8 cellular contexts compared by ENCODE assay signal in the genomic region with DNA sequence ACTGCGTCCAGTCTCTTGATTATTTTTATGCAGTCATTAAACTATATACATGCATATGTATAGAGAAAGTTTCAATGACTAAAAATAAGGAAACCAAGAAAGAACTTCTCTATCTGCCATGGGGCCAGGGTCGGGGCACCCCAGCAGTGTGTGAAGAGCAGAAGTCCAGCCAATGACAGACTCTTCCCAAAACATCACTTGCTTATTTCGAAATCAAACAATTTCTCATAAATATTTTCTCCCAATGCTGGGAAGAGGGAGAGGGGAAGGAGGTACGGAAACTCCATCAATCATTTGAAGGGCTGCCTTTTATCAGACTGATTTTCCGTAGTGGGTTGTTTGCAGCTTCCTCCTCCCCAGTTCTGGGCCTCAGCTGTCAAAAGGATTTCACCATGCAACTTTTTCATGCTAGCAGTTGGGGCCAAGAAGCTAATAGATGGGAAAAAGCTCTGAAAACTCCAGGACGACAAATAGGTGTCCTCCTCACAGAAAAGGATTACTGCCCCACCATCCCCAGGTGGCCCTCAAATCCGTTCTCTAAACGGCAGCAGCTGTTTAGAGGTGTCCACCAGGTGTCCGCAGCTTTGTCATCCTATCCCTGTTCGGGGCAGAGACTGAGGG. TPM values are rescaled to one million over a fixed set of nuclear protein-coding genes. Genes with fewer than 3 reads are reported as not detected.
DNase-seq lines count a peak whose midpoint lies in the region; ATAC-seq, FAIRE-seq and TF ChIP-seq lines count a peak whose summit lies in the region.

No MANE protein-coding gene starts in this region.

- no peak for TF ChIP-seq POLR2A in testis (IDR thresholded peaks at IDR 0.05)

- H3K36me3 ChIP-seq in BE2C (peaks cover 5% of the 10 kb centered on the region), kidney (ENCODE audit: control insufficient read depth in 1 of 2, insufficient read depth in 2 of 2, low read length in 2 of 2) (peaks cover 0 to 2% of the 10 kb centered on the region in 2 donors), testis (ENCODE audit: low read depth, missing control alignments) (no peaks in the 10 kb centered on the region)

- H3K4me1 ChIP-seq in BE2C (no peaks in the 10 kb centered on the region), kidney (ENCODE audit: control insufficient read depth in 1 of 2, insufficient read depth in 1 of 2, low read depth in 1 of 2, low read length in 2 of 2) (peaks cover 13 to 17% of the 10 kb centered on the region in 2 donors), testis (peaks cover 20% of the 10 kb centered on the region)

- no peak for FAIRE-seq in kidney (lab: Jason Lieb, UNC)

- ATAC-seq in HG02840 (IDR thresholded peaks at IDR 0.05; ENCODE audit: low FRiP score, unreplicated experiment) (peak; percentile 28), GM21737 (IDR thresholded peaks at IDR 0.05; ENCODE audit: unreplicated experiment) (no peak)

- H3K27me3 ChIP-seq in BE2C (no peaks in the 10 kb centered on the region), testis (no peaks in the 10 kb centered on the region)

- H3K4me3 ChIP-seq in BE2C (ENCODE audit: low read depth, low read length) (peak overlapping the region; percentile 55), kidney (ENCODE audit: low read length in 2 of 2) (peak overlapping the region; percentile 54 to 68), testis (peak overlapping the region; percentile 74 to 78)

- DNase-seq in BE2C (no peak), kidney (no peak), testis (no peak), DMS114 treated with DMSO at 0.1 percent for 48 hours (lab: John Stamatoyannopoulos, UW; ENCODE audit: unreplicated experiment) (no peak), COLO668 (lab: John Stamatoyannopoulos, UW; ENCODE audit: unreplicated experiment) (no peak)
- no peak for DNase-seq in activated T-helper 2 cell treated with anti-CD3 and anti-CD28 coated beads, Interferon-gamma antibody, Interleukin-2, Interleukin-4, amounts not matched to agents 10 μg/mL and 5 μg/mL and 100 μg/mL, durations not matched to agents 14 hours and 24 hours and 36 hours (ENCODE audit: low spot score)

- H3K9me3 ChIP-seq in BE2C: no peaks in the 10 kb centered on the region
- no peaks in the 10 kb centered on the region for H3K9me3 ChIP-seq in kidney (ENCODE audit: control insufficient read depth in 1 of 2, low read length in 2 of 2)
- H3K9me3 ChIP-seq in testis: no peaks in the 10 kb centered on the region

- H3K4me3 Mint-ChIP-seq in activated T-helper 2 cell treated with anti-CD3 and anti-CD28 coated beads, Interferon-gamma antibody, Interleukin-2, Interleukin-4, amounts not matched to agents 10 μg/mL and 5 μg/mL and 100 μg/mL, durations not matched to agents 14 hours and 24 hours and 36 hours (ENCODE audit: low read depth): peak overlapping the region; percentile 74

- H3K27ac Mint-ChIP-seq in activated T-helper 2 cell treated with anti-CD3 and anti-CD28 coated beads, Interferon-gamma antibody, Interleukin-2, Interleukin-4, amounts not matched to agents 10 μg/mL and 5 μg/mL and 100 μg/mL, durations not matched to agents 14 hours and 24 hours and 36 hours: peak overlapping the region; percentile 77

- H3K27me3 Mint-ChIP-seq in activated T-helper 2 cell treated with anti-CD3 and anti-CD28 coated beads, Interferon-gamma antibody, Interleukin-2, Interleukin-4, amounts not matched to agents 10 μg/mL and 5 μg/mL and 100 μg/mL, durations not matched to agents 14 hours and 24 hours and 36 hours (ENCODE audit: low read depth): no peaks in the 10 kb centered on the region

- TF ChIP-seq CTCF in BE2C (IDR thresholded peaks at IDR 0.05; ENCODE audit: low read depth, low read length): 0 out of 2 replicates have a peak, but pooled peaks have one; percentile 9
- TF ChIP-seq CTCF in kidney (IDR thresholded peaks at IDR 0.05; ENCODE audit: borderline replicate concordance, extremely low read depth, insufficient read depth): no peak
- TF ChIP-seq CTCF in testis (IDR thresholded peaks at IDR 0.05): no peak

- H3K9me3 Mint-ChIP-seq in activated T-helper 2 cell treated with anti-CD3 and anti-CD28 coated beads, Interferon-gamma antibody, Interleukin-2, Interleukin-4, amounts not matched to agents 10 μg/mL and 5 μg/mL and 100 μg/mL, durations not matched to agents 14 hours and 24 hours and 36 hours: no peaks in the 10 kb centered on the region

- H3K4me1 Mint-ChIP-seq in activated T-helper 2 cell treated with anti-CD3 and anti-CD28 coated beads, Interferon-gamma antibody, Interleukin-2, Interleukin-4, amounts not matched to agents 10 μg/mL and 5 μg/mL and 100 μg/mL, durations not matched to agents 14 hours and 24 hours and 36 hours (ENCODE audit: low read depth): peaks cover 29% of the 10 kb centered on the region

- intact Hi-C loops in activated T-helper 2 cell treated with anti-CD3 and anti-CD28 coated beads, Interferon-gamma antibody, Interleukin-2, Interleukin-4, amounts not matched to agents 10 μg/mL and 5 μg/mL and 100 μg/mL, durations not matched to agents 14 hours and 24 hours and 36 hours (cut with micrococcal nuclease): loop anchor here (1.0 to 2.0 kb wide), 2 partner anchors 19 to 119 kb away; no protein-coding TSS in a partner anchor
- intact Hi-C loops in kidney (cut with DNase I) (no loop called here), testis (cut with DNase I; ENCODE audit: low total_unique reads) (no loop called here)

- peak overlapping the region; percentile 52 to 60 for H3K9ac ChIP-seq in kidney (ENCODE audit: low read length in 2 of 2)

- WGBS in testis, 2 donors: 21 to 22% methylated on average over 9 to 10 of the region's 10 CpGs

- H3K27ac ChIP-seq in kidney (ENCODE audit: low read depth in 2 of 2, low read length in 2 of 2) (peak overlapping the region; percentile 90 to 95), testis (peak overlapping the region; percentile 57 to 90)

- peaks cover 31% of the 10 kb centered on the region for H3K36me3 Mint-ChIP-seq in activated T-helper 2 cell treated with anti-CD3 and anti-CD28 coated beads, Interferon-gamma antibody, Interleukin-2, Interleukin-4, amounts not matched to agents 10 μg/mL and 5 μg/mL and 100 μg/mL, durations not matched to agents 14 hours and 24 hours and 36 hours (ENCODE audit: low read depth)

RNA-seq across cellular contexts. Expression of a gene that starts 0.6 kb away (rescaled TPM):
- polyA plus RNA-seq in BE2C (2012; ENCODE audit: insufficient read depth, insufficient read length, low read depth): 75.4 TPM
- total RNA-seq in activated T-helper 2 cell treated with anti-CD3 and anti-CD28 coated beads, Interferon-gamma antibody, Interleukin-2, Interleukin-4, amounts not matched to agents 10 μg/mL and 5 μg/mL and 100 μg/mL, durations not matched to agents 14 hours and 24 hours and 36 hours: 116 and 137 TPM in 2 replicates
- 77.2 TPM for total RNA-seq in kidney
- 44.0 TPM for polyA plus RNA-seq in kidney (ENCODE audit: insufficient read depth, low read depth, low replicate concordance)
- 100 to 1,000 TPM in 1 of 2 donors, 10 to 100 TPM in 1; 99.3 to 105 TPM for total RNA-seq in testis
- 37.9 TPM for polyA plus RNA-seq in testis (ENCODE audit: insufficient read depth, low read depth, low replicate concordance)

RNA-seq across cellular contexts. Expression of a gene that starts 16.2 kb away (rescaled TPM):
- polyA plus RNA-seq in BE2C (2012; ENCODE audit: insufficient read depth, insufficient read length, low read depth): 167 TPM
- total RNA-seq in activated T-helper 2 cell treated with anti-CD3 and anti-CD28 coated beads, Interferon-gamma antibody, Interleukin-2, Interleukin-4, amounts not matched to agents 10 μg/mL and 5 μg/mL and 100 μg/mL, durations not matched to agents 14 hours and 24 hours and 36 hours: 98.1 and 99.8 TPM in 2 replicates
- total RNA-seq in kidney: 93.5 TPM
- polyA plus RNA-seq in kidney (ENCODE audit: insufficient read depth, low read depth, low replicate concordance): 45.2 TPM
- 100 to 1,000 TPM; 136 to 163 TPM for total RNA-seq in testis
- 77.1 TPM for polyA plus RNA-seq in testis (ENCODE audit: insufficient read depth, low read depth, low replicate concordance)

RNA-seq across cellular contexts. Expression of a gene that starts 23.6 kb away (rescaled TPM):
- polyA plus RNA-seq in BE2C (2012; ENCODE audit: insufficient read depth, insufficient read length, low read depth): 12.5 TPM
- 23.6 and 25.1 TPM in 2 replicates for total RNA-seq in activated T-helper 2 cell treated with anti-CD3 and anti-CD28 coated beads, Interferon-gamma antibody, Interleukin-2, Interleukin-4, amounts not matched to agents 10 μg/mL and 5 μg/mL and 100 μg/mL, durations not matched to agents 14 hours and 24 hours and 36 hours
- total RNA-seq in kidney (27.7 TPM), testis (1 to 10 TPM; 6.6 to 9.6 TPM)
- polyA plus RNA-seq in kidney (ENCODE audit: insufficient read depth, low read depth, low replicate concordance) (13.7 TPM), testis (ENCODE audit: insufficient read depth, low read depth, low replicate concordance) (8.8 TPM)

RNA-seq across cellular contexts. Expression of a gene that starts 52.4 kb away (rescaled TPM):
- polyA plus RNA-seq in BE2C (2012; ENCODE audit: insufficient read depth, insufficient read length, low read depth): 9.0 TPM
- total RNA-seq in activated T-helper 2 cell treated with anti-CD3 and anti-CD28 coated beads, Interferon-gamma antibody, Interleukin-2, Interleukin-4, amounts not matched to agents 10 μg/mL and 5 μg/mL and 100 μg/mL, durations not matched to agents 14 hours and 24 hours and 36 hours: 27.5 and 28.1 TPM in 2 replicates
- total RNA-seq in kidney: 135 TPM
- 158 TPM for polyA plus RNA-seq in kidney (ENCODE audit: insufficient read depth, low read depth, low replicate concordance)
- 100 to 1,000 TPM; 132 to 214 TPM for total RNA-seq in testis
- polyA plus RNA-seq in testis (ENCODE audit: insufficient read depth, low read depth, low replicate concordance): 144 TPM
